16 cellular contexts compared by ENCODE assay signal in the genomic region with DNA sequence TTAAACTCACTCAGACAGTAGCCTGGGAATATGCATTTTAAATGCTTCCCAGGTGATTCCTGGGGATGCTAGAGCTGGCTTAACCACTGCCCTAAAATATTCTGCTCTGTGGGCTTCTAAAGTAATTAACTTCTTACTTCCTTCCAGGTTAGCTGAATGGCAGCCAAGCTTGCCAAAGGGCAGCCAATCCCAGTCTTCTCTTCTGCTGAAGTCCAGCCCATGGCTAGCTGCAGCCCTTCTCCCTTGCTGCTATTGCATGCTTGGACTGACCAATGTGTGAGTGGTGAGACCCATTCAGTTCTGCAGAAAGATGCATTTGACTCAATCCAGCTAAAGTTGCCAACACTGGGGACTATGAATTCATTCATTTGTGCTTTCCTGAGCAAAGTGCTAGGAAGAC.
"Had no signal": no experiment of that assay in that cellular context is flagged by ENCODE, and none has a peak within 500 bp of the region (broad histone marks: within the 10 kb centered on the region; RNA-seq: fewer than 3 reads in every experiment).

No MANE protein-coding gene starts in this region.

- ATAC-seq: activated CD4-positive, CD25-positive, alpha-beta regulatory T cell treated with anti-CD3 and anti-CD28 coated beads, Interleukin-2, amount 50 U/mL, for 24 hours; gastroesophageal sphincter; naive thymus-derived CD4-positive, alpha-beta T cell; stimulated activated effector memory CD8-positive, alpha-beta T cell treated with anti-CD3 and anti-CD28 coated beads, Interleukin-12 subunit alpha, Interleukin-12 subunit beta, amount 100 ng/mL, for 72 hours had no signal

- H3K27ac Mint-ChIP-seq: activated naive CD8-positive, alpha-beta T cell treated with anti-CD3 and anti-CD28 coated beads, Interleukin-2, amount 10 ng/mL, durations not matched to agents 7 days and 5 days; activated T-helper 1 cell treated with anti-CD3 and anti-CD28 coated beads, Interleukin-12 subunit alpha, Interleukin-12 subunit beta, Interleukin-2, Interleukin-4 antibody, amounts not matched to agents 30 ng/mL and 10 ng/mL and 1 ng/mL, durations not matched to agents 14 hours and 24 hours and 36 hours; naive thymus-derived CD4-positive, alpha-beta T cell; stimulated activated effector memory CD8-positive, alpha-beta T cell treated with anti-CD3 and anti-CD28 coated beads, Interleukin-12 subunit alpha, Interleukin-12 subunit beta, amount 100 ng/mL, for 72 hours; T-helper 2 cell treated with Interferon-gamma antibody and Interleukin-4, amounts not matched to agents 5 μg/mL and 100 μg/mL, for 36 hours had no signal

- H3K4me3 Mint-ChIP-seq: activated naive CD8-positive, alpha-beta T cell treated with anti-CD3 and anti-CD28 coated beads, Interleukin-2, amount 10 ng/mL, durations not matched to agents 7 days and 5 days; activated T-helper 1 cell treated with anti-CD3 and anti-CD28 coated beads, Interleukin-12 subunit alpha, Interleukin-12 subunit beta, Interleukin-2, Interleukin-4 antibody, amounts not matched to agents 30 ng/mL and 10 ng/mL and 1 ng/mL, durations not matched to agents 14 hours and 24 hours and 36 hours; central memory CD8-positive, alpha-beta T cell; naive thymus-derived CD4-positive, alpha-beta T cell; stimulated activated effector memory CD8-positive, alpha-beta T cell treated with anti-CD3 and anti-CD28 coated beads, Interleukin-12 subunit alpha, Interleukin-12 subunit beta, amount 100 ng/mL, for 72 hours; T-helper 2 cell treated with Interferon-gamma antibody and Interleukin-4, amounts not matched to agents 5 μg/mL and 100 μg/mL, for 36 hours had no signal

- H3K36me3 Mint-ChIP-seq: activated naive CD8-positive, alpha-beta T cell treated with anti-CD3 and anti-CD28 coated beads, Interleukin-2, amount 10 ng/mL, durations not matched to agents 7 days and 5 days; naive thymus-derived CD4-positive, alpha-beta T cell; stimulated activated effector memory CD8-positive, alpha-beta T cell treated with anti-CD3 and anti-CD28 coated beads, Interleukin-12 subunit alpha, Interleukin-12 subunit beta, amount 100 ng/mL, for 72 hours had no signal

- DNase-seq: activated CD4-positive, alpha-beta T cell treated with anti-CD3 and anti-CD28 coated beads, Interleukin-2, amount 50 U/mL, for 1 hour; activated naive CD8-positive, alpha-beta T cell treated with anti-CD3 and anti-CD28 coated beads, Interleukin-2, amount 10 ng/mL, durations not matched to agents 7 days and 5 days; brain microvascular endothelial cell; cortex of kidney; effector CD8-positive, alpha-beta T cell; naive thymus-derived CD4-positive, alpha-beta T cell; retina had no signal

- H3K4me1 ChIP-seq: gastroesophageal sphincter had no signal

- H2AFZ ChIP-seq: parathyroid adenoma had no signal

- H3K27me3 ChIP-seq: brain microvascular endothelial cell, gastroesophageal sphincter, tibial nerve had no signal

- H3K9ac ChIP-seq: parathyroid adenoma had no signal

- H3K4me1 Mint-ChIP-seq: activated naive CD8-positive, alpha-beta T cell treated with anti-CD3 and anti-CD28 coated beads, Interleukin-2, amount 10 ng/mL, durations not matched to agents 7 days and 5 days; central memory CD8-positive, alpha-beta T cell; naive thymus-derived CD4-positive, alpha-beta T cell; stimulated activated effector memory CD8-positive, alpha-beta T cell treated with anti-CD3 and anti-CD28 coated beads, Interleukin-12 subunit alpha, Interleukin-12 subunit beta, amount 100 ng/mL, for 72 hours had no signal

- H3K36me3 ChIP-seq: brain microvascular endothelial cell, gastroesophageal sphincter, tibial nerve had no signal

- H3K79me2 ChIP-seq: parathyroid adenoma had no signal

- H3K27me3 Mint-ChIP-seq: activated naive CD8-positive, alpha-beta T cell treated with anti-CD3 and anti-CD28 coated beads, Interleukin-2, amount 10 ng/mL, durations not matched to agents 7 days and 5 days; central memory CD8-positive, alpha-beta T cell had no signal

- H3K9me3 Mint-ChIP-seq: activated naive CD8-positive, alpha-beta T cell treated with anti-CD3 and anti-CD28 coated beads, Interleukin-2, amount 10 ng/mL, durations not matched to agents 7 days and 5 days had no signal

- H3K4me3 ChIP-seq: gastroesophageal sphincter, lung, tibial nerve had no signal

- H3K27ac ChIP-seq: brain microvascular endothelial cell, gastroesophageal sphincter, parathyroid adenoma, tibial nerve had no signal
